Comparison of ENCODE assay signal across 11 cellular contexts in the genomic region with DNA sequence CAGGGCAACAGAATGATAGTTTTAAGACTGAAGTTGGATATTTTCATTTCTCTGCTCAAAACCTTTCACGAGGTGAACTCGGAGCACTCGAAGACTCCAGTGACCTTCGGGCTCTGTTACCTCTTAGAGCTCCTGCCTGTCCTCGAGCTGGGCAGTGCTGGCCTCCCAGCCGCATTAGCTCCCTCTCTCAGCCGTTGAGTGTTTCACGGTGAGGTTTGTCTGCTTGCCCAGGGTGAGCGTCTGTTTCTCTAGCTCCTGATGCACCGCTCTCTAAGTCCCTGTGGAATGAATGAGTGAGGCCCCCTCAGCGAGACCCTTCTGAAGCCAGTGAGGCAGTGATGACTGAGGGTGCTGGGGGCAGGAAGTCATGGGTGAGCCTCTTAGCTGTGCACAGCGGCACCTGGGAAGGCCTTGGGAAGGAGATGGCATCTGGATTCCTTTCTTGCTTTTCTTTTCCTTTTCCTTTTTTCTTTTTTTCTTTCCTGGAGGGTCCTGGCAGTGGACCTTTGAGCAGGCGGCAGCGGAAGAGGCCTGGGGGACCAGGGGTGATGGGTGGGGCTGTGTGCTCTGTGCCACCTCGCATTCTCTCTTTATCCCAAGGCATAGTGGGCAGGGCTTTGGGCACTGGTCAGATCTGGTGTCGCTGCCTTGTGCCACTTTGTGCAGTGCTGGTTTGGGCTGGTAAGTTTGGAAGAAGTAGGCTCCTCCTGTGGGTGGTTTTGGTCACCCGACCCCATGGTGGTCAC.
DNase-seq lines count a peak whose midpoint lies in the region; ATAC-seq and TF ChIP-seq lines count a peak whose summit lies in the region.
"Had no signal": no experiment of that assay in that cellular context is flagged by ENCODE, and none has a peak within 500 bp of the region (broad histone marks: within the 10 kb centered on the region; RNA-seq: fewer than 3 reads in every experiment).

No MANE protein-coding gene starts in this region.

- H3K27me3 Mint-ChIP-seq in activated T-cell treated with anti-CD3 and anti-CD28 coated beads, Interleukin-2, amount 50 U/mL, for 24 hours: peaks cover 3% of the 10 kb centered on the region

- POLR2A ChIA-PET in RWPE1 (lab: Yijun Ruan, JAX; ENCODE audit: low non-redundant PET): no interaction called here

- peaks cover 61% of the 10 kb centered on the region for H3K36me3 Mint-ChIP-seq in activated T-cell treated with anti-CD3 and anti-CD28 coated beads, Interleukin-2, amount 50 U/mL, for 24 hours (ENCODE audit: low read depth)
- H3K36me3 Mint-ChIP-seq in stimulated activated effector memory CD8-positive, alpha-beta T cell treated with anti-CD3 and anti-CD28 coated beads, Interleukin-12 subunit alpha, Interleukin-12 subunit beta, amount 100 ng/mL, for 72 hours: peaks cover 41% of the 10 kb centered on the region

- DNase-seq in activated T-cell treated with anti-CD3 and anti-CD28 coated beads, Interleukin-2, amount 50 U/mL, for 24 hours: no peak
- no peak for DNase-seq in activated T-cell treated with anti-CD3 and anti-CD28 coated beads, Interleukin-2, amount 50 U/mL, for 48 hours
- DNase-seq in RWPE1 (ENCODE audit: low spot score) (no peak), fibroblast of mammary gland (ENCODE audit: low read depth) (no peak), NCI-H1092 treated with DMSO at 0.1 percent for 48 hours (lab: John Stamatoyannopoulos, UW) (no peak), GF-D8 (lab: John Stamatoyannopoulos, UW) (no peak)
- DNase-seq in stimulated activated effector memory CD8-positive, alpha-beta T cell treated with anti-CD3 and anti-CD28 coated beads, Interleukin-12 subunit alpha, Interleukin-12 subunit beta, amount 100 ng/mL, for 72 hours (ENCODE audit: low spot score in 2 of 2): no peak
- DNase-seq: activated CD4-positive, alpha-beta T cell treated with anti-CD3 and anti-CD28 coated beads for 4 hours; NCI-H774; sigmoid colon had no signal

- CTCF ChIA-PET in RWPE1 (lab: Yijun Ruan, JAX): interaction anchor here (0.9 to 1.4 kb wide), 2 partner anchors 9 to 99 kb away, joined by 4 to 5 read pairs; no protein-coding TSS in a partner anchor

- peak overlapping the region; percentile 80 for H3K27ac Mint-ChIP-seq in activated T-cell treated with anti-CD3 and anti-CD28 coated beads, Interleukin-2, amount 50 U/mL, for 24 hours
- peak overlapping the region; percentile 17 for H3K27ac Mint-ChIP-seq in stimulated activated effector memory CD8-positive, alpha-beta T cell treated with anti-CD3 and anti-CD28 coated beads, Interleukin-12 subunit alpha, Interleukin-12 subunit beta, amount 100 ng/mL, for 72 hours

- TF ChIP-seq CTCF in RWPE1 (conservative IDR thresholded peaks at IDR 0.05; ENCODE audit: low read depth) (no peak), fibroblast of mammary gland (conservative IDR thresholded peaks at IDR 0.05; ENCODE audit: control insufficient read depth, insufficient read depth, low read depth, low read length) (no peak)

- H3K4me1 Mint-ChIP-seq in activated T-cell treated with anti-CD3 and anti-CD28 coated beads, Interleukin-2, amount 50 U/mL, for 24 hours (ENCODE audit: low read depth): peaks cover 42% of the 10 kb centered on the region
- peaks cover 39% of the 10 kb centered on the region for H3K4me1 Mint-ChIP-seq in stimulated activated effector memory CD8-positive, alpha-beta T cell treated with anti-CD3 and anti-CD28 coated beads, Interleukin-12 subunit alpha, Interleukin-12 subunit beta, amount 100 ng/mL, for 72 hours

- peak overlapping the region; percentile 79 for H3K4me3 ChIP-seq in fibroblast of mammary gland (ENCODE audit: control insufficient read depth, low read depth, low read length)

- H3K4me3 Mint-ChIP-seq in activated T-cell treated with anti-CD3 and anti-CD28 coated beads, Interleukin-2, amount 50 U/mL, for 24 hours: peak overlapping the region; percentile 99
- peak overlapping the region; percentile 93 for H3K4me3 Mint-ChIP-seq in stimulated activated effector memory CD8-positive, alpha-beta T cell treated with anti-CD3 and anti-CD28 coated beads, Interleukin-12 subunit alpha, Interleukin-12 subunit beta, amount 100 ng/mL, for 72 hours

- no peak for ATAC-seq in stimulated activated effector memory CD8-positive, alpha-beta T cell treated with anti-CD3 and anti-CD28 coated beads, Interleukin-12 subunit alpha, Interleukin-12 subunit beta, amount 100 ng/mL, for 72 hours
- no peak for ATAC-seq in HG02852 (IDR thresholded peaks at IDR 0.05; ENCODE audit: unreplicated experiment)

- H3K27ac ChIP-seq in RWPE1: peak overlapping the region; percentile 42
- H3K27ac ChIP-seq: sigmoid colon had no signal

- H3K9me3 Mint-ChIP-seq in activated T-cell treated with anti-CD3 and anti-CD28 coated beads, Interleukin-2, amount 50 U/mL, for 24 hours: no peaks in the 10 kb centered on the region
- H3K9me3 Mint-ChIP-seq in stimulated activated effector memory CD8-positive, alpha-beta T cell treated with anti-CD3 and anti-CD28 coated beads, Interleukin-12 subunit alpha, Interleukin-12 subunit beta, amount 100 ng/mL, for 72 hours: no peaks in the 10 kb centered on the region
